ENCODE assay signal across 10 cellular contexts in the genomic region with DNA sequence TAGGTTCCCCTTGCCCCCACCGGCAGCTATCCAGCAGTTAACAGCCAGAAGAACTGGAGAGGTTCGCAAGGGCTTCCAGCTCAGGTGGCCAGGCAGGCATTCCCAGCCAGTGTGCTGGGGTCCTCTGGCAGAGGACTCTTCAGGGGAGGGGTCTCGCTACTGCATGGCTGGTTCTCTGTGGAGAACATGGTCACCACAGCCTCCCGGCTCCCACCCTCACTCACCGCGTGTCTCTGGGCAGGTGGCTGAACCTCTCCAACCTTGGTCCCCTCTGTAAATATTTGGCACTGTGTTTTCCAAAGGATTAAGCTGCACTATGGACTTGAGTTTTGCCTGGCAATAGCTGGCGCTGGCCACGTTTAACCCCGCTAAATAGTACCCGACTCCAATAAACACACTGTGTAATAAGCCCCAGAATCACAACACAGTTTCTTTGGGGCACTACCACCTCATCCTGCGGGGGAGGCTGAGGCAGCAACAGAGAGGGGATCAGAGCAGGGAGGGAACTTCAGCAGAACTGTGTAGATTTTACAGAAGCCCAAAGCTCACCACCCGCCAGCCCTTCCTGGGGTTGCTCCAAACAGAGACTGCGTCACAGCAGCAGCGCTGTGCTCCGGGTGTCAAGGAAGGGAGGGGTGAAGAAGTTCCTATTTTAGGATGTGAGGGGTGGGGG. TPM values are rescaled to one million over a fixed set of nuclear protein-coding genes. Genes with fewer than 3 reads are reported as not detected.
DNase-seq lines count a peak whose midpoint lies in the region; ATAC-seq, FAIRE-seq and TF ChIP-seq lines count a peak whose summit lies in the region.
"Had no signal": no experiment of that assay in that cellular context is flagged by ENCODE, and none has a peak within 500 bp of the region (broad histone marks: within the 10 kb centered on the region; RNA-seq: fewer than 3 reads in every experiment).

No MANE protein-coding gene starts in this region.

- TF ChIP-seq CTCF in WTC11 (IDR thresholded peaks at IDR 0.05) = no peak
- no peak for TF ChIP-seq CTCF in HepG2 (CRISPR knock-in tag; IDR thresholded peaks at IDR 0.05)

- H3K27me3 ChIP-seq in HepG2 (ENCODE audit: control insufficient read depth in 1 of 2, insufficient read depth in 2 of 2, low read length in 2 of 2) = no peaks in the 10 kb centered on the region

- peaks cover 78% of the 10 kb centered on the region for H3K4me1 Mint-ChIP-seq in WTC11
- peaks cover 78% of the 10 kb centered on the region for H3K4me1 Mint-ChIP-seq in stimulated activated naive CD8-positive, alpha-beta T cell treated with anti-CD3 and anti-CD28 coated beads, Interleukin-15, Interleukin-2, amounts not matched to agents 100 ng/mL and 50 ng/mL, for 24 hours (ENCODE audit: low read depth)

- peak overlapping the region; percentile 66 for H3K4me2 ChIP-seq in HepG2 (ENCODE audit: low read depth, low read length)

- peak overlapping the region; percentile 76 for H3K27ac ChIP-seq in HepG2 (ENCODE audit: extremely low read length, insufficient read depth, low read length)

- intact Hi-C loops in HepG2 (cut with micrococcal nuclease; ENCODE audit: unreplicated experiment) = loop anchor here (5.0 kb wide), 2 partner anchors 75 to 90 kb away; no protein-coding TSS in a partner anchor

- peak overlapping the region; percentile 36; the same call in 1 of the 2 replicates for H3K4me3 Mint-ChIP-seq in WTC11
- H3K4me3 Mint-ChIP-seq in stimulated activated naive CD8-positive, alpha-beta T cell treated with anti-CD3 and anti-CD28 coated beads, Interleukin-15, Interleukin-2, amounts not matched to agents 100 ng/mL and 50 ng/mL, for 24 hours = peak overlapping the region; percentile 43

- POLR2A ChIA-PET in WTC11 (lab: Charles Lee) = interaction anchor here (0.6 kb wide), 1 partner anchor 70 kb away, joined by 3 read pairs; no protein-coding TSS in a partner anchor
- POLR2A ChIA-PET in HepG2 (lab: Yijun Ruan, JAX) = interaction anchor here (0.7 to 2.7 kb wide), 13 partner anchors 11 to 180 kb away, joined by 3 to 13 read pairs (median 5); a partner anchor contains a TSS

- CTCF ChIA-PET in WTC11 (lab: Charles Lee) (interaction anchor here (0.7 to 1.4 kb wide), 2 partner anchors 69 to 119 kb away, joined by 3 to 4 read pairs; no protein-coding TSS in a partner anchor), HepG2 (lab: Yijun Ruan, JAX; ENCODE audit: low intra/inter-chr PET ratio, low total read pairs) (no interaction called here)

- H3K9ac ChIP-seq in HepG2 (ENCODE audit: insufficient read depth, low read depth, low read length) = no peak overlapping the region

- ATAC-seq in WTC11 = no peak
- peak; percentile 79 for ATAC-seq in HepG2
- no peak for ATAC-seq in GM21367 (IDR thresholded peaks at IDR 0.05; ENCODE audit: unreplicated experiment)

- H3K27me3 Mint-ChIP-seq in WTC11 (ENCODE audit: low read depth) = peaks cover 27% of the 10 kb centered on the region
- H3K27me3 Mint-ChIP-seq in stimulated activated naive CD8-positive, alpha-beta T cell treated with anti-CD3 and anti-CD28 coated beads, Interleukin-15, Interleukin-2, amounts not matched to agents 100 ng/mL and 50 ng/mL, for 24 hours = no peaks in the 10 kb centered on the region

- H3K79me2 ChIP-seq in HepG2 (ENCODE audit: insufficient read depth, low read length) = peaks cover 75% of the 10 kb centered on the region

- peaks cover 31% of the 10 kb centered on the region for H4K20me1 ChIP-seq in HepG2 (ENCODE audit: insufficient read depth, low read length)

- FAIRE-seq in HepG2 (lab: Jason Lieb, UNC) = peak; percentile 87
- FAIRE-seq: colon had no signal

- TF ChIP-seq RAD21 in HepG2 (CRISPR knock-in tag; IDR thresholded peaks at IDR 0.05) = no peak

- 0% methylated on average over 3 of the region's 15 CpGs for WGBS in HepG2 (ENCODE audit: low lambda C conversion rate)

- peaks cover 65% of the 10 kb centered on the region for H3K4me1 ChIP-seq in HepG2 (ENCODE audit: insufficient read depth, low read length)

- no peaks in the 10 kb centered on the region for H3K36me3 Mint-ChIP-seq in WTC11
- no peaks in the 10 kb centered on the region for H3K36me3 Mint-ChIP-seq in stimulated activated naive CD8-positive, alpha-beta T cell treated with anti-CD3 and anti-CD28 coated beads, Interleukin-15, Interleukin-2, amounts not matched to agents 100 ng/mL and 50 ng/mL, for 24 hours (ENCODE audit: low read depth)

- peak; percentile 16 for DNase-seq in activated CD4-positive, alpha-beta T cell treated with anti-CD3 and anti-CD28 coated beads for 48 hours
- no peak for DNase-seq in activated CD4-positive, alpha-beta T cell treated with anti-CD3 and anti-CD28 coated beads for 1 hour
- DNase-seq in WTC11 (ENCODE audit: low spot score) (no peak), HepG2 (ENCODE audit: low spot score) (peak; percentile 68), DMS153 treated with DMSO at 0.1 percent for 48 hours (lab: John Stamatoyannopoulos, UW; ENCODE audit: unreplicated experiment) (no peak), NCI-H1436 (lab: John Stamatoyannopoulos, UW) (no peak)
- DNase-seq: hippocampal formation had no signal

- in situ Hi-C loops in HepG2 (cut with HindIII; ENCODE audit: extremely low pct_ligation_motif_present, low pct_unique_long_range_greater_than_20kb) = loop anchor here (10.0 kb wide), 1 partner anchor 182 kb away; no protein-coding TSS in a partner anchor

- BruUV-seq in HepG2 (replicated peaks; lab: Mats Ljungman, UMichigan) = no TSS peak

- no peaks in the 10 kb centered on the region for H3K9me3 Mint-ChIP-seq in WTC11
- H3K9me3 Mint-ChIP-seq in stimulated activated naive CD8-positive, alpha-beta T cell treated with anti-CD3 and anti-CD28 coated beads, Interleukin-15, Interleukin-2, amounts not matched to agents 100 ng/mL and 50 ng/mL, for 24 hours = no peaks in the 10 kb centered on the region

- H3K4me3 ChIP-seq in HepG2 (replicated peaks in 1 of 3; ENCODE audit: insufficient read depth in 1 of 3, low read depth in 2 of 3, low read length in 3 of 3) = peak overlapping the region in 2 of 3 experiments; percentile 9 to 67; a peak in 3 of 6 replicates

- H2AFZ ChIP-seq in HepG2 (ENCODE audit: low read length) = no peak overlapping the region

- H3K9me3 ChIP-seq in HepG2 (ENCODE audit: low read length) = no peaks in the 10 kb centered on the region

- peaks cover 0 to 6% of the 10 kb centered on the region in 2 experiments; a peak in 2 of 5 replicates for H3K36me3 ChIP-seq in HepG2 (replicated peaks in 1 of 2; ENCODE audit: control insufficient read depth in 1 of 2, insufficient read depth in 2 of 2, low read length in 2 of 2)

- H3K27ac Mint-ChIP-seq in WTC11 = no peak overlapping the region
- no peak overlapping the region for H3K27ac Mint-ChIP-seq in stimulated activated naive CD8-positive, alpha-beta T cell treated with anti-CD3 and anti-CD28 coated beads, Interleukin-15, Interleukin-2, amounts not matched to agents 100 ng/mL and 50 ng/mL, for 24 hours

- TF ChIP-seq POLR2A in HepG2 (IDR thresholded peaks at IDR 0.05; ENCODE audit: insufficient read depth in 1 of 2, low read depth in 2 of 2, low read length in 2 of 2) = no peak

- TF ChIP-seq EP300 in HepG2 (IDR thresholded peaks at IDR 0.05; ENCODE audit: low read depth in 2 of 2, low read length in 2 of 2) (peak in 1 of 2 experiments; percentile 64; a peak in 2 of 4 replicates), HepG2 (CRISPR knock-in tag; IDR thresholded peaks at IDR 0.05; ENCODE audit: borderline replicate concordance) (no peak)

TF ChIP-seq in WTC11, 78 proteins besides CTCF, POLR2A, EP300 and RAD21 (continues in another document):
- TF ChIP-seq NFE2L1 (CRISPR knock-in tag; IDR thresholded peaks at IDR 0.05) (no peak), ZNF396 (CRISPR knock-in tag; IDR thresholded peaks at IDR 0.05; ENCODE audit: borderline replicate concordance) (no peak), ATF1 (CRISPR knock-in tag; IDR thresholded peaks at IDR 0.05) (no peak)

TF ChIP-seq in HepG2, 621 proteins besides CTCF, POLR2A, EP300 and RAD21 (continues in another document):
- TF ChIP-seq, protein P1, sequence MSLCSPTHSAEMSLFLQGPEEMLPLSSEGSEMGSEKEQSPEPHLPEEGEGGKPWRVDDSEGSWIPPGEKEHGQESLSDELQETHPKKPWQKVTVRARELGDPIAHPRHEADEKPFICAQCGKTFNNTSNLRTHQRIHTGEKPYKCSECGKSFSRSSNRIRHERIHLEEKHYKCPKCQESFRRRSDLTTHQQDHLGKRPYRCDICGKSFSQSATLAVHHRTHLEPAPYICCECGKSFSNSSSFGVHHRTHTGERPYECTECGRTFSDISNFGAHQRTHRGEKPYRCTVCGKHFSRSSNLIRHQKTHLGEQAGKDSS (CRISPR knock-in tag; IDR thresholded peaks at IDR 0.05; ENCODE audit: borderline replicate concordance, low read depth) = no peak
- TF ChIP-seq FOXA1 (IDR thresholded peaks at IDR 0.05) (no peak), FOXA1 (CRISPR knock-in tag; IDR thresholded peaks at IDR 0.05) (peak; percentile 69)

RNA-seq across cellular contexts. Expression of a gene that starts 15.2 kb away (rescaled TPM):
- 41.1 to 44.5 TPM (median 43.1 TPM) in 3 replicates for total RNA-seq in WTC11 (2021)
- 15.2 and 18.6 TPM in 2 replicates for total RNA-seq in HepG2 (2016; rRNA removed; fragmentation: Illumina TruSeq; extraction: Trizol)
- total RNA-seq in HepG2 (2016; cell fraction: cytosol; rRNA removed; fragmentation: Illumina TruSeq; extraction: Trizol; ENCODE audit: low read depth) = 3.2 and 4.8 TPM in 2 replicates
- 13.9 and 15.9 TPM in 2 replicates for total RNA-seq in HepG2 (2016; cell fraction: insoluble cytoplasmic fraction; rRNA removed; fragmentation: Illumina TruSeq; extraction: Trizol)
- total RNA-seq in HepG2 (2016; cell fraction: membrane; rRNA removed; fragmentation: Illumina TruSeq; extraction: Trizol) = 7.4 and 7.6 TPM in 2 replicates
- total RNA-seq in HepG2 (2016; cell fraction: nucleus; rRNA removed; fragmentation: Illumina TruSeq; extraction: Trizol) = 18.8 and 25.8 TPM in 2 replicates
- 14.3 and 15.2 TPM in 2 replicates for polyA plus RNA-seq in HepG2 (2011; rRNA removed)
- 11.5 and 13.8 TPM in 2 replicates for polyA plus RNA-seq in HepG2 (2011; cell fraction: cytosol; rRNA removed)
- 30.4 and 30.6 TPM in 2 replicates for polyA plus RNA-seq in HepG2 (2011; cell fraction: nucleus; rRNA removed)
- polyA plus RNA-seq in HepG2 (2012) = 27.3 and 29.3 TPM in 2 replicates
- polyA plus RNA-seq in HepG2 (2016; cell fraction: cytosol; fragmentation: Illumina TruSeq; extraction: Trizol; ENCODE audit: low read depth) = 1.2 and 1.3 TPM in 2 replicates
- polyA plus RNA-seq in HepG2 (2016; cell fraction: insoluble cytoplasmic fraction; fragmentation: Illumina TruSeq; extraction: Trizol; ENCODE audit: low read depth) = 17.4 and 18.4 TPM in 2 replicates
- polyA plus RNA-seq in HepG2 (2016; cell fraction: membrane; fragmentation: Illumina TruSeq; extraction: Trizol; ENCODE audit: low read depth) = 1.3 and 1.9 TPM in 2 replicates
- 27.4 and 28.9 TPM in 2 replicates for polyA plus RNA-seq in HepG2 (2016; cell fraction: nucleus; fragmentation: Illumina TruSeq; extraction: Trizol; ENCODE audit: insufficient read depth, low read depth)
- polyA minus RNA-seq in HepG2 (2011; rRNA and poly(A)+ RNA removed; ENCODE audit: low replicate concordance) = 18.3 and 32.5 TPM in 2 replicates
- polyA minus RNA-seq in HepG2 (2011; cell fraction: cytosol; rRNA and poly(A)+ RNA removed) = 40.3 and 40.4 TPM in 2 replicates
- polyA minus RNA-seq in HepG2 (2011; cell fraction: nucleus; rRNA and poly(A)+ RNA removed) = 31.8 TPM in 2 replicates

Comparison
In these comparisons a context has a peak if more than half of its experiments do, and no peak if none do; other contexts are left out.
1. DNase-seq: peak in activated CD4-positive, alpha-beta T cell treated with anti-CD3 and anti-CD28 coated beads for 48 hours (single experiment) and HepG2 (single experiment); none in activated CD4-positive, alpha-beta T cell treated with anti-CD3 and anti-CD28 coated beads for 1 hour (single experiment), WTC11 (single experiment), DMS153 treated with DMSO at 0.1 percent for 48 hours (single experiment) and NCI-H1436 (single experiment).